Comparison of ENCODE assay signal across 23 cellular contexts in the genomic region with DNA sequence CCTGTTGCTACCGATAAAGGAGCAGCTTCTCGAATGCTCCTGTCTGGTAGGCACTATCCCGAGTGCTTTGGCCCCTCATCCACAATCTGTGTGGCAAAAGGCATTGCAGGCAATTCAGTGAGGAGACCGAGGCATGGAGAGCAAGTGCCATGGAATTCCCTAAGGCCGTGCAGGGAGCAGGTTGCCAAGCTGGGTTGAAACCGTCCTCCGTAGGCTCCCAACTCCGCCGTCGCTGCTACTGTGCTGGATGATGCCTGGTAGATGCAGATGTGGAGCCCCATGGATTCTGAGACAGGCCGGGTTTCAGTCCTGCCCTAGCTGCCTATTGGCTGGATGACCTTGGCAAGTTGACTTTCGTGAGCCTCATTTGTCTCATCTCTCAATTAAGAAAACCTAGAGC.
A peak's percentile ranks its signal among the peaks of the same experiment; 100 is the strongest.
DNase-seq lines count a peak whose midpoint lies in the region; ATAC-seq and TF ChIP-seq lines count a peak whose summit lies in the region.
"Had no signal": no experiment of that assay in that cellular context is flagged by ENCODE, and none has a peak within 500 bp of the region (broad histone marks: within the 10 kb centered on the region; RNA-seq: fewer than 3 reads in every experiment).

No MANE protein-coding gene starts in this region.

- peaks cover 86% of the 10 kb centered on the region for H3K4me1 Mint-ChIP-seq in brain
- peaks cover 5% of the 10 kb centered on the region for H3K4me1 Mint-ChIP-seq in activated naive CD4-positive, alpha-beta T cell treated with anti-CD3 and anti-CD28 coated beads for 36 hours (ENCODE audit: low read depth)

- no peaks in the 10 kb centered on the region for H3K36me3 Mint-ChIP-seq in brain
- H3K36me3 Mint-ChIP-seq in activated naive CD4-positive, alpha-beta T cell treated with anti-CD3 and anti-CD28 coated beads for 36 hours (ENCODE audit: low read depth), result no peaks in the 10 kb centered on the region
- H3K36me3 Mint-ChIP-seq: CD4-positive, alpha-beta memory T cell had no signal

- intact Hi-C loops in activated naive CD4-positive, alpha-beta T cell treated with anti-CD3 and anti-CD28 coated beads for 36 hours (cut with micrococcal nuclease), result no loop called here

- in situ Hi-C loops in HAP-1 (cut with MboI; ENCODE audit: low sequenced_read_pairs), result no loop called here

- no peak overlapping the region for H3K27ac ChIP-seq in BLaER1
- H3K27ac ChIP-seq in HEK293 (ENCODE audit: extremely low read depth, low read depth, low read length), result no peak overlapping the region
- peak overlapping the region; percentile 52 for H3K27ac ChIP-seq in osteoblast (ENCODE audit: low read depth, low read length)
- H3K27ac ChIP-seq: GM23248 had no signal

- H3K4me3 Mint-ChIP-seq in brain, result no peak overlapping the region
- no peak overlapping the region for H3K4me3 Mint-ChIP-seq in activated naive CD4-positive, alpha-beta T cell treated with anti-CD3 and anti-CD28 coated beads for 36 hours
- H3K4me3 Mint-ChIP-seq: CD4-positive, alpha-beta memory T cell had no signal

- peaks cover 0 to 3% (median 0%) of the 10 kb centered on the region in 5 experiments for H3K9me3 Mint-ChIP-seq in brain
- no peaks in the 10 kb centered on the region for H3K9me3 Mint-ChIP-seq in activated naive CD4-positive, alpha-beta T cell treated with anti-CD3 and anti-CD28 coated beads for 36 hours
- H3K9me3 Mint-ChIP-seq: CD4-positive, alpha-beta memory T cell had no signal

- H4K20me1 ChIP-seq in BLaER1 (peaks cover 9% of the 10 kb centered on the region; the same call in 1 of the 2 replicates), osteoblast (ENCODE audit: insufficient read depth, low read length) (peaks cover 34% of the 10 kb centered on the region)

- peaks cover 92% of the 10 kb centered on the region for H3K79me2 ChIP-seq in osteoblast (ENCODE audit: insufficient read depth, low read length)

- H2AFZ ChIP-seq in osteoblast (ENCODE audit: low read length), result no peak overlapping the region
- H2AFZ ChIP-seq: GM23248, PC-9 had no signal

- H3K4me2 ChIP-seq in BLaER1, result peak overlapping the region; percentile 71
- no peak overlapping the region for H3K4me2 ChIP-seq in osteoblast (ENCODE audit: insufficient read depth, low read length)
- H3K4me2 ChIP-seq: PC-9 had no signal

- H3K9ac ChIP-seq in BLaER1, result no peak overlapping the region
- H3K9ac ChIP-seq: GM23248 had no signal

- no peaks in the 10 kb centered on the region for H3K36me3 ChIP-seq in BLaER1
- H3K36me3 ChIP-seq in HEK293 (ENCODE audit: control insufficient read depth in 2 of 2, insufficient read depth in 1 of 2, low read length in 2 of 2), result no peaks in the 10 kb centered on the region
- peaks cover 9% of the 10 kb centered on the region for H3K36me3 ChIP-seq in osteoblast (ENCODE audit: insufficient read depth, low read length)
- H3K36me3 ChIP-seq in HAP-1 (replicated peaks), result no peaks in the 10 kb centered on the region

- TF ChIP-seq CTCF in HEK293 (tag by site-specific recombination; IDR thresholded peaks at IDR 0.05) (no peak), brain (conservative IDR thresholded peaks at IDR 0.05) (no peak), osteoblast (IDR thresholded peaks at IDR 0.05; ENCODE audit: extremely low read depth, low read depth, low read length) (no peak)

- CTCF ChIA-PET in HEK293 (lab: Yijun Ruan, JAX), result no interaction called here
- CTCF ChIA-PET in activated naive CD4-positive, alpha-beta T cell treated with anti-CD3 and anti-CD28 coated beads for 36 hours (lab: Charles Lee), result no interaction called here

- H3K27me3 ChIP-seq in BLaER1 (no peaks in the 10 kb centered on the region; the same call in 1 of the 2 replicates), osteoblast (ENCODE audit: insufficient read depth, low read length) (no peaks in the 10 kb centered on the region), HAP-1 (ENCODE audit: low read depth) (no peaks in the 10 kb centered on the region)
- H3K27me3 ChIP-seq: BE2C had no signal

- H3K9me3 ChIP-seq in BLaER1 (no peaks in the 10 kb centered on the region), HEK293 (ENCODE audit: control insufficient read depth, insufficient read depth, low read depth, low read length) (no peaks in the 10 kb centered on the region), osteoblast (ENCODE audit: low read depth, low read length) (no peaks in the 10 kb centered on the region), HAP-1 (no peaks in the 10 kb centered on the region)
- H3K9me3 ChIP-seq: BE2C, Caco-2 had no signal

- H3K4me1 ChIP-seq in BLaER1 (peaks cover 42% of the 10 kb centered on the region), HEK293 (ENCODE audit: control insufficient read depth, insufficient read depth, low read length) (peaks cover 23% of the 10 kb centered on the region), osteoblast (ENCODE audit: insufficient read depth, low read length) (peaks cover 60% of the 10 kb centered on the region), HAP-1 (no peaks in the 10 kb centered on the region)

- POLR2A ChIA-PET in HEK293 (lab: Yijun Ruan, JAX), result no interaction called here

- no peak for ATAC-seq in GM18907 (IDR thresholded peaks at IDR 0.05; ENCODE audit: unreplicated experiment)

- peak overlapping the region in 3 of 5 experiments; percentile 0 to 69 (median 21) for H3K27ac Mint-ChIP-seq in brain
- no peak overlapping the region for H3K27ac Mint-ChIP-seq in activated naive CD4-positive, alpha-beta T cell treated with anti-CD3 and anti-CD28 coated beads for 36 hours
- H3K27ac Mint-ChIP-seq: CD4-positive, alpha-beta memory T cell had no signal

- DNase-seq in osteoblast (ENCODE audit: insufficient read length, low spot score, missing footprints), result no peak
- DNase-seq in HAP-1 (ENCODE audit: low spot score in 2 of 2), result no peak
- DNase-seq in activated naive CD4-positive, alpha-beta T cell treated with anti-CD3 and anti-CD28 coated beads for 36 hours, result no peak
- DNase-seq in CD1c-positive myeloid dendritic cell (ENCODE audit: extremely low spot score), result no peak
- DNase-seq: 8988T; BE2C; Caco-2; CD4-positive, alpha-beta memory T cell; GM23248; Karpas-422; NCI-H1092 treated with DMSO at 0.1 percent for 48 hours; NCI-H1436; NCI-H187 treated with DMSO at 0.1 percent for 48 hours; NCI-H2107; NCI-H446 treated with DMSO at 0.1 percent for 48 hours; NCI-H526; PC-9; RPMI8226; SHP77 treated with DMSO at 0.1 percent for 48 hours had no signal

- H3K27me3 Mint-ChIP-seq in brain, result peaks cover 5% of the 10 kb centered on the region
- H3K27me3 Mint-ChIP-seq in activated naive CD4-positive, alpha-beta T cell treated with anti-CD3 and anti-CD28 coated beads for 36 hours (ENCODE audit: low read depth), result peaks cover 53% of the 10 kb centered on the region

- H3K4me3 ChIP-seq in BLaER1 (no peak overlapping the region), HEK293 (ENCODE audit: low read depth, low read length) (no peak overlapping the region), osteoblast (ENCODE audit: insufficient read depth, low read length) (no peak overlapping the region), HAP-1 (no peak overlapping the region)
- H3K4me3 ChIP-seq: GM23248, PC-9 had no signal

TF ChIP-seq in HEK293, 187 proteins besides CTCF, POLR2A, EP300 and RAD21:
- TF ChIP-seq SCRT2 (tag by site-specific recombination; IDR thresholded peaks at IDR 0.05) (peak; percentile 85), ZNF585B (tag by site-specific recombination; IDR thresholded peaks at IDR 0.05) (no peak)
